Comparison of ENCODE assay signal across 1 cellular context in the genomic region with DNA sequence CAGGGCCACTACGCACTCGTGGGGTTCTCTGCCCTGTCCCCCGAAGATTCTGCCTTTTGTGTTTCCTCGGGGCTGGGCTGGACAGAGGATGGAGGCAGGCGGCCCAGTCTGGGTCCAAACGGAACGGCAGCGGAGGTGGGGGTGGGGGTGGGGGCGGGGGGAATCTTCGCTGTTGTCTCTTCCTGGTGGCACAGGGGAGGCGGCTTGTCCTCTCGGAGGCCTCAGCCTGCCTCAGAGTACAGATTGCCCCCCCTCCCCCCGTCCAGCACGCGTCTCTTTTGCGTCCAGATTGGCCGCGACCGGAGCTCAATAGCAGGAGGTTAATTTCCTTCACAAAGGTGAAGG.
TF ChIP-seq lines count a peak whose summit lies in the region.

No MANE protein-coding gene starts in this region.

TF ChIP-seq in SK-N-SH, 30 proteins besides CTCF, POLR2A, EP300 and RAD21 (continued from another document):
- TF ChIP-seq, protein P1, sequence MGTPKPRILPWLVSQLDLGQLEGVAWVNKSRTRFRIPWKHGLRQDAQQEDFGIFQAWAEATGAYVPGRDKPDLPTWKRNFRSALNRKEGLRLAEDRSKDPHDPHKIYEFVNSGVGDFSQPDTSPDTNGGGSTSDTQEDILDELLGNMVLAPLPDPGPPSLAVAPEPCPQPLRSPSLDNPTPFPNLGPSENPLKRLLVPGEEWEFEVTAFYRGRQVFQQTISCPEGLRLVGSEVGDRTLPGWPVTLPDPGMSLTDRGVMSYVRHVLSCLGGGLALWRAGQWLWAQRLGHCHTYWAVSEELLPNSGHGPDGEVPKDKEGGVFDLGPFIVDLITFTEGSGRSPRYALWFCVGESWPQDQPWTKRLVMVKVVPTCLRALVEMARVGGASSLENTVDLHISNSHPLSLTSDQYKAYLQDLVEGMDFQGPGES (IDR thresholded peaks at IDR 0.05; ENCODE audit: low read depth, low read length): no peak
- no peak for TF ChIP-seq FOXM1 (IDR thresholded peaks at IDR 0.05; ENCODE audit: low read depth)
- TF ChIP-seq POLR2AphosphoS5 (IDR thresholded peaks at IDR 0.05; ENCODE audit: low read depth, low read length): no peak
- no peak for TF ChIP-seq NRF1 (IDR thresholded peaks at IDR 0.05; ENCODE audit: low read depth, low read length)
- TF ChIP-seq YY1 (IDR thresholded peaks at IDR 0.05; ENCODE audit: low read depth): no peak
- no peak for TF ChIP-seq TCF12 (IDR thresholded peaks at IDR 0.05)
- TF ChIP-seq FOSL2 (IDR thresholded peaks at IDR 0.05; ENCODE audit: borderline replicate concordance, low read depth): no peak
- TF ChIP-seq, protein P2, sequence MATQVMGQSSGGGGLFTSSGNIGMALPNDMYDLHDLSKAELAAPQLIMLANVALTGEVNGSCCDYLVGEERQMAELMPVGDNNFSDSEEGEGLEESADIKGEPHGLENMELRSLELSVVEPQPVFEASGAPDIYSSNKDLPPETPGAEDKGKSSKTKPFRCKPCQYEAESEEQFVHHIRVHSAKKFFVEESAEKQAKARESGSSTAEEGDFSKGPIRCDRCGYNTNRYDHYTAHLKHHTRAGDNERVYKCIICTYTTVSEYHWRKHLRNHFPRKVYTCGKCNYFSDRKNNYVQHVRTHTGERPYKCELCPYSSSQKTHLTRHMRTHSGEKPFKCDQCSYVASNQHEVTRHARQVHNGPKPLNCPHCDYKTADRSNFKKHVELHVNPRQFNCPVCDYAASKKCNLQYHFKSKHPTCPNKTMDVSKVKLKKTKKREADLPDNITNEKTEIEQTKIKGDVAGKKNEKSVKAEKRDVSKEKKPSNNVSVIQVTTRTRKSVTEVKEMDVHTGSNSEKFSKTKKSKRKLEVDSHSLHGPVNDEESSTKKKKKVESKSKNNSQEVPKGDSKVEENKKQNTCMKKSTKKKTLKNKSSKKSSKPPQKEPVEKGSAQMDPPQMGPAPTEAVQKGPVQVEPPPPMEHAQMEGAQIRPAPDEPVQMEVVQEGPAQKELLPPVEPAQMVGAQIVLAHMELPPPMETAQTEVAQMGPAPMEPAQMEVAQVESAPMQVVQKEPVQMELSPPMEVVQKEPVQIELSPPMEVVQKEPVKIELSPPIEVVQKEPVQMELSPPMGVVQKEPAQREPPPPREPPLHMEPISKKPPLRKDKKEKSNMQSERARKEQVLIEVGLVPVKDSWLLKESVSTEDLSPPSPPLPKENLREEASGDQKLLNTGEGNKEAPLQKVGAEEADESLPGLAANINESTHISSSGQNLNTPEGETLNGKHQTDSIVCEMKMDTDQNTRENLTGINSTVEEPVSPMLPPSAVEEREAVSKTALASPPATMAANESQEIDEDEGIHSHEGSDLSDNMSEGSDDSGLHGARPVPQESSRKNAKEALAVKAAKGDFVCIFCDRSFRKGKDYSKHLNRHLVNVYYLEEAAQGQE (IDR thresholded peaks at IDR 0.05; ENCODE audit: low read depth, low read length): no peak
